ENCODE assay signal across 31 cellular contexts in the genomic region with DNA sequence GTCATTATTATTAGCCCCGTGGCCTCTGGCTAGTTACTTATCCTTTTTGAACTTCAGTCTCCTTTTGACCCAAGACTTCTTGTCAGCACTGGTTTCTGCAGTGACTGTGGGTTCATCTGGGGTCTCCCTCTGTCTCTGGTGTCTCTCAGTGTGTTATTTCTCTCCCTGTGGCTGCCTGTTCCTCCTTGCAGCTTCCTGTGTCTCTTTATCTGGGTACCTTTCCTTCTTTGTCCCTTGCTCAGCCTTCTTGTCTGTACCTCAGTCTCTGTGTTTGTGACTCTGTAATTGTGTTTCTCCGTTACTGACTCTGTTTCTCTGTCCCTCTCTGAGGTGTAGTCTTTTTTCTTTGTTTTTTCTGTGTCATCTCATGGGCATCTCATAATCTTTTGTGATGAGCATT.
"Had no signal": no experiment of that assay in that cellular context is flagged by ENCODE, and none has a peak within 500 bp of the region (broad histone marks: within the 10 kb centered on the region; RNA-seq: fewer than 3 reads in every experiment).

No MANE protein-coding gene starts in this region.

- DNase-seq: naive thymus-derived CD8-positive, alpha-beta T cell; occipital lobe; ovary; posterior cingulate gyrus; psoas muscle; right cardiac atrium; right lobe of liver; sigmoid colon; small intestine; spleen; stimulated activated CD4-positive, alpha-beta T cell treated with anti-CD3 and anti-CD28 coated beads, Interleukin-12 subunit alpha, Interleukin-12 subunit beta, amount 100 ng/mL, for 4 hours; stimulated activated CD4-positive, alpha-beta T cell treated with anti-CD3 and anti-CD28 coated beads, Interleukin-1b, Interleukin-23, amount 100 ng/mL, for 48 hours; stimulated activated CD4-positive, alpha-beta T cell treated with anti-CD3 and anti-CD28 coated beads, Interleukin-4, amount 100 ng/mL, for 1 hour; stimulated activated CD4-positive, alpha-beta T cell treated with anti-CD3 and anti-CD28 coated beads, Interleukin-4, amount 100 ng/mL, for 4 hours; stimulated activated CD8-positive, alpha-beta memory T cell treated with anti-CD3 and anti-CD28 coated beads, Interleukin-4, amount 100 ng/mL, for 48 hours; stimulated activated naive CD4-positive, alpha-beta T cell; stimulated activated naive CD8-positive, alpha-beta T cell treated with anti-CD3 and anti-CD28 coated beads, Interleukin-15, amount 100 ng/mL, for 72 hours; stimulated activated naive CD8-positive, alpha-beta T cell treated with anti-CD3 and anti-CD28 coated beads, Interleukin-15, Interleukin-2, amounts not matched to agents 100 U/mL and 50 U/mL, for 24 hours; substantia nigra; testis; tibial artery; transverse colon; upper lobe of right lung; uterus had no signal

- H3K9ac ChIP-seq: neural progenitor cell, parathyroid adenoma had no signal

- H3K27me3 Mint-ChIP-seq: natural killer cell treated with Interleukin-12 subunit alpha and Interleukin-12 subunit beta and Interleukin-15 and Interleukin-18, amount 100 ng/mL, for 72 hours; stimulated activated memory B cell treated with anti-CD40 and anti-IgM and Interleukin-4, amounts not matched to agents 10 μg/mL and 1 μg/mL and 100 μg/mL, for 72 hours; stimulated activated naive CD8-positive, alpha-beta T cell treated with anti-CD3 and anti-CD28 coated beads, Interleukin-15, amount 100 ng/mL, for 72 hours had no signal

- H3K79me2 ChIP-seq: parathyroid adenoma had no signal

- H2AFZ ChIP-seq: parathyroid adenoma had no signal

- H3K27ac ChIP-seq: neural progenitor cell, ovary, parathyroid adenoma, psoas muscle, right lobe of liver, sigmoid colon, spleen, suprapubic skin, testis, tibial artery, transverse colon, upper lobe of right lung, uterus had no signal

- FAIRE-seq: small intestine had no signal

- H3K4me3 ChIP-seq: neural progenitor cell, ovary, psoas muscle, right lobe of liver, sigmoid colon, spleen, suprapubic skin, testis, tibial artery, transverse colon, upper lobe of right lung, uterus had no signal

- H3K27ac Mint-ChIP-seq: naive thymus-derived CD8-positive, alpha-beta T cell; natural killer cell treated with Interleukin-12 subunit alpha and Interleukin-12 subunit beta and Interleukin-15 and Interleukin-18, amount 100 ng/mL, for 72 hours; neural progenitor cell; progenitor cell of endocrine pancreas; stimulated activated memory B cell treated with anti-CD40 and anti-IgM and Interleukin-4, amounts not matched to agents 10 μg/mL and 1 μg/mL and 100 μg/mL, for 72 hours; stimulated activated naive CD8-positive, alpha-beta T cell treated with anti-CD3 and anti-CD28 coated beads, Interleukin-15, amount 100 ng/mL, for 72 hours; type B pancreatic cell had no signal

- H3K36me3 ChIP-seq: neural progenitor cell, ovary, right lobe of liver, sigmoid colon, spleen, suprapubic skin, tibial artery, transverse colon, upper lobe of right lung, uterus had no signal

- H3K4me2 ChIP-seq: neural progenitor cell had no signal

- H3K4me1 Mint-ChIP-seq: stimulated activated memory B cell treated with anti-CD40 and anti-IgM and Interleukin-4, amounts not matched to agents 10 μg/mL and 1 μg/mL and 100 μg/mL, for 72 hours; stimulated activated naive CD8-positive, alpha-beta T cell treated with anti-CD3 and anti-CD28 coated beads, Interleukin-15, amount 100 ng/mL, for 72 hours had no signal

- H3K4me1 ChIP-seq: parathyroid adenoma, psoas muscle, right lobe of liver, sigmoid colon, spleen, suprapubic skin, testis, tibial artery, transverse colon, upper lobe of right lung, uterus had no signal

- H3K36me3 Mint-ChIP-seq: naive thymus-derived CD8-positive, alpha-beta T cell; natural killer cell treated with Interleukin-12 subunit alpha and Interleukin-12 subunit beta and Interleukin-15 and Interleukin-18, amount 100 ng/mL, for 72 hours; neural progenitor cell; stimulated activated memory B cell treated with anti-CD40 and anti-IgM and Interleukin-4, amounts not matched to agents 10 μg/mL and 1 μg/mL and 100 μg/mL, for 72 hours had no signal

- H3K9me3 ChIP-seq: ovary, psoas muscle, right lobe of liver, sigmoid colon, spleen, suprapubic skin, testis, tibial artery, transverse colon, upper lobe of right lung, uterus had no signal

- H3K27me3 ChIP-seq: neural progenitor cell, ovary, right lobe of liver, sigmoid colon, spleen, suprapubic skin, testis, tibial artery, transverse colon, upper lobe of right lung, uterus had no signal

- H3K4me3 Mint-ChIP-seq: naive thymus-derived CD8-positive, alpha-beta T cell; natural killer cell treated with Interleukin-12 subunit alpha and Interleukin-12 subunit beta and Interleukin-15 and Interleukin-18, amount 100 ng/mL, for 72 hours; neural progenitor cell; stimulated activated memory B cell treated with anti-CD40 and anti-IgM and Interleukin-4, amounts not matched to agents 10 μg/mL and 1 μg/mL and 100 μg/mL, for 72 hours; stimulated activated naive CD8-positive, alpha-beta T cell treated with anti-CD3 and anti-CD28 coated beads, Interleukin-15, amount 100 ng/mL, for 72 hours; type B pancreatic cell had no signal

- H3K9me3 Mint-ChIP-seq: neural progenitor cell, type B pancreatic cell had no signal
